In the genomic region with DNA sequence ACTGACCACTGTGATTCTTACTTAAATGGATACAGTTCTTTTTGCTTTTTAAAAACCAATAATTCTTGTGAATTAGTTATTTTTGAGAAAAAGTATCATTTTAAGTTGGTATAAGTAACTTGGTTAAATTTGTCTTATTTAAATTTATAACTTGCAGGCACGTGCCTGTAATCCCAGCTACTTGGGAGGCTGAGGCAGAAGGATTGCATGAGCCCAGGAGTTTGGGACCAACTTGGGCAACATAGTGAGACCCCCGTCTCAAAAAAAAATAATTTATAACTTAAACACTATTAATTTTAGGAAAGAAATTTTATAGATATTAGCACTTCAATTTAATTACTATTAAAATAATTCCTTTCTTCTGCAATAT, we compare ENCODE assay signal across 13 cellular contexts. TPM values are rescaled to one million over a fixed set of nuclear protein-coding genes. Genes with fewer than 3 reads are reported as not detected.
A peak's percentile ranks its signal among the peaks of the same experiment; 100 is the strongest.
DNase-seq lines count a peak whose midpoint lies in the region; ATAC-seq, FAIRE-seq and TF ChIP-seq lines count a peak whose summit lies in the region.
"Had no signal": no experiment of that assay in that cellular context is flagged by ENCODE, and none has a peak within 500 bp of the region (broad histone marks: within the 10 kb centered on the region; RNA-seq: fewer than 3 reads in every experiment).

No MANE protein-coding gene starts in this region.

- DNase-seq in right atrium auricular region (ENCODE audit: low spot score) (no peak), left ventricle myocardium superior (no peak), upper lobe of left lung (no peak), frontal cortex (ENCODE audit: low spot score in 2 of 2) (no peak)
- DNase-seq in central memory CD4-positive, alpha-beta T cell: no peak
- DNase-seq: ACHN, KBM-7, T1000 had no signal

- H3K9ac ChIP-seq in mucosa of stomach (ENCODE audit: low read length): peak overlapping the region; percentile 61

- H3K27me3 Mint-ChIP-seq in dendritic cell treated with granulocyte-macrophage colony-stimulating factor and Interleukin-4, amounts not matched to agents 40 ng/mL and 50 ng/mL, for 4 days: no peaks in the 10 kb centered on the region
- H3K27me3 Mint-ChIP-seq: activated naive CD8-positive, alpha-beta T cell had no signal

- intact Hi-C loops in left ventricle myocardium superior (cut with micrococcal nuclease): no loop called here
- intact Hi-C loops in dendritic cell treated with granulocyte-macrophage colony-stimulating factor and Interleukin-4, amounts not matched to agents 40 ng/mL and 50 ng/mL, for 4 days (cut with micrococcal nuclease): loop anchor here (5.0 kb wide), 1 partner anchor 34 kb away; no protein-coding TSS in a partner anchor

- peak overlapping the region; percentile 88 to 93 for H3K4me3 ChIP-seq in right atrium auricular region
- no peak overlapping the region for H3K4me3 ChIP-seq in mucosa of stomach (ENCODE audit: low read length)
- H3K4me3 ChIP-seq in upper lobe of left lung: peak overlapping the region in 3 of 4 donors; percentile 17 to 72 (median 61)

- TF ChIP-seq POLR2A in upper lobe of left lung (IDR thresholded peaks at IDR 0.05): no peak

- ATAC-seq in left ventricle myocardium superior (no peak), upper lobe of left lung (ENCODE audit: low FRiP score in 2 of 2) (no peak), HG02840 (IDR thresholded peaks at IDR 0.05; ENCODE audit: low FRiP score, unreplicated experiment) (no peak)
- ATAC-seq: HCT116 had no signal

- TF ChIP-seq EP300 in upper lobe of left lung (IDR thresholded peaks at IDR 0.05): no peak

- peaks cover 4% of the 10 kb centered on the region for H3K36me3 ChIP-seq in right atrium auricular region
- no peaks in the 10 kb centered on the region for H3K36me3 ChIP-seq in mucosa of stomach (ENCODE audit: control insufficient read depth, insufficient read depth, low read length)
- H3K36me3 ChIP-seq in upper lobe of left lung: peaks cover 0 to 2% (median 0%) of the 10 kb centered on the region in 4 donors

- peaks cover 37% of the 10 kb centered on the region for H3K4me1 Mint-ChIP-seq in dendritic cell treated with granulocyte-macrophage colony-stimulating factor and Interleukin-4, amounts not matched to agents 40 ng/mL and 50 ng/mL, for 4 days (ENCODE audit: low read depth)

- H3K9me3 ChIP-seq in right atrium auricular region: no peaks in the 10 kb centered on the region
- H3K9me3 ChIP-seq in mucosa of stomach (ENCODE audit: control insufficient read depth, low read length): no peaks in the 10 kb centered on the region
- H3K9me3 ChIP-seq in upper lobe of left lung: no peaks in the 10 kb centered on the region

- H3K27me3 ChIP-seq in right atrium auricular region (no peaks in the 10 kb centered on the region), mucosa of stomach (ENCODE audit: control insufficient read depth, insufficient read depth, low read length) (no peaks in the 10 kb centered on the region), upper lobe of left lung (no peaks in the 10 kb centered on the region)

- H3K36me3 Mint-ChIP-seq in dendritic cell treated with granulocyte-macrophage colony-stimulating factor and Interleukin-4, amounts not matched to agents 40 ng/mL and 50 ng/mL, for 4 days (ENCODE audit: low read depth): peaks cover 32% of the 10 kb centered on the region

- no peak for FAIRE-seq in frontal cortex (lab: Jason Lieb, UNC)

- TF ChIP-seq CTCF in right atrium auricular region (IDR thresholded peaks at IDR 0.05) (no peak), upper lobe of left lung (IDR thresholded peaks at IDR 0.05) (no peak)

- 71 to 72% methylated on average over 2 of the region's 2 CpGs for WGBS in upper lobe of left lung, 2 donors

- peaks cover 0 to 27% of the 10 kb centered on the region in 2 donors for H3K4me1 ChIP-seq in right atrium auricular region
- H3K4me1 ChIP-seq in mucosa of stomach (ENCODE audit: control insufficient read depth, insufficient read depth, low read length): peaks cover 21% of the 10 kb centered on the region
- peaks cover 17 to 75% (median 34%) of the 10 kb centered on the region in 4 donors for H3K4me1 ChIP-seq in upper lobe of left lung

- no peak overlapping the region for H3K27ac Mint-ChIP-seq in dendritic cell treated with granulocyte-macrophage colony-stimulating factor and Interleukin-4, amounts not matched to agents 40 ng/mL and 50 ng/mL, for 4 days
- H3K27ac Mint-ChIP-seq: activated naive CD8-positive, alpha-beta T cell had no signal

- H3K4me3 Mint-ChIP-seq in dendritic cell treated with granulocyte-macrophage colony-stimulating factor and Interleukin-4, amounts not matched to agents 40 ng/mL and 50 ng/mL, for 4 days: peak overlapping the region; percentile 57

- H3K27ac ChIP-seq in right atrium auricular region (peak overlapping the region; percentile 94 to 97), upper lobe of left lung (peak overlapping the region in 1 of 4 donors; percentile 51)

- no peaks in the 10 kb centered on the region for H3K9me3 Mint-ChIP-seq in dendritic cell treated with granulocyte-macrophage colony-stimulating factor and Interleukin-4, amounts not matched to agents 40 ng/mL and 50 ng/mL, for 4 days

RNA-seq across cellular contexts. Expression of gene CPEB4, which starts 5.0 kb away (rescaled TPM):
- total RNA-seq in right atrium auricular region (100 to 1,000 TPM in 1 of 2 donors, 10 to 100 TPM in 1; 79.5 to 127 TPM), left ventricle myocardium superior (125 TPM), upper lobe of left lung (10 to 100 TPM; 52.6 to 96.4 (median 62.0) TPM), frontal cortex (76.2 TPM)
